8 cellular contexts compared by ENCODE assay signal in genomic region chr6:31701666-31702420, GRCh38. TPM values are rescaled to one million over a fixed set of nuclear protein-coding genes. Genes with fewer than 3 reads are reported as not detected.
DNase-seq lines count a peak whose midpoint lies in the region; ATAC-seq lines count a peak whose summit lies in the region.

No MANE protein-coding gene starts in this region.

- no peaks in the 10 kb centered on the region for H3K9me3 Mint-ChIP-seq in naive thymus-derived CD8-positive, alpha-beta T cell

- no peaks in the 10 kb centered on the region for H3K9me3 ChIP-seq in endocrine pancreas (ENCODE audit: control insufficient read depth, low read length)

- H3K4me1 ChIP-seq in endocrine pancreas (ENCODE audit: control insufficient read depth, insufficient read depth, low read length): peaks cover 13% of the 10 kb centered on the region

- no peaks in the 10 kb centered on the region for H3K36me3 ChIP-seq in endocrine pancreas (ENCODE audit: control insufficient read depth, insufficient read depth, low read length)

- no peaks in the 10 kb centered on the region for H3K27me3 ChIP-seq in endocrine pancreas (ENCODE audit: control insufficient read depth, insufficient read depth, low read length)

- no peaks in the 10 kb centered on the region for H3K27me3 Mint-ChIP-seq in naive thymus-derived CD8-positive, alpha-beta T cell

- H3K36me3 Mint-ChIP-seq in naive thymus-derived CD8-positive, alpha-beta T cell: peaks cover 0 to 38% (median 3%) of the 10 kb centered on the region in 3 donors

- H3K4me1 Mint-ChIP-seq in naive thymus-derived CD8-positive, alpha-beta T cell: peaks cover 24 to 50% (median 40%) of the 10 kb centered on the region in 4 donors

- POLR2A ChIA-PET in naive thymus-derived CD8-positive, alpha-beta T cell (lab: Charles Lee): interaction anchor here (1.2 to 2.4 kb wide), 8 partner anchors 28 to 270 kb away, joined by 3 to 22 read pairs (median 10); partner anchors contain the start of genes BAG6, CSNK2B, DDAH2 and DXO

- no peak for ATAC-seq in naive thymus-derived CD8-positive, alpha-beta T cell
- ATAC-seq in GM21723 (IDR thresholded peaks at IDR 0.05; ENCODE audit: unreplicated experiment): no peak
- no peak for ATAC-seq in HG02610 (IDR thresholded peaks at IDR 0.05; ENCODE audit: unreplicated experiment)

- peak overlapping the region; percentile 91 to 99 (median 96) for H3K27ac Mint-ChIP-seq in naive thymus-derived CD8-positive, alpha-beta T cell

- H3K4me3 ChIP-seq in endocrine pancreas (ENCODE audit: control insufficient read depth, insufficient read depth, low read length): peak overlapping the region; percentile 87

- peak overlapping the region; percentile 95 to 100 (median 98) for H3K4me3 Mint-ChIP-seq in naive thymus-derived CD8-positive, alpha-beta T cell

- DNase-seq in DMS153 (lab: John Stamatoyannopoulos, UW) (peak; percentile 5), DMS153 treated with DMSO at 0.1 percent for 48 hours (lab: John Stamatoyannopoulos, UW; ENCODE audit: unreplicated experiment) (no peak), OCI-M1 (lab: John Stamatoyannopoulos, UW) (peak; percentile 68), NOMO-1 (lab: John Stamatoyannopoulos, UW; ENCODE audit: unreplicated experiment in 2 of 2) (no peak)
- DNase-seq in naive thymus-derived CD8-positive, alpha-beta T cell: no peak

- H3K9ac ChIP-seq in endocrine pancreas (ENCODE audit: control insufficient read depth, insufficient read depth, low read length): peak overlapping the region; percentile 98

RNA-seq across cellular contexts. Expression of gene ABHD16A, which starts 1.3 kb away (rescaled TPM):
- 10 to 100 TPM; 58.4 to 59.9 TPM for total RNA-seq in naive thymus-derived CD8-positive, alpha-beta T cell
- polyA plus RNA-seq in naive thymus-derived CD8-positive, alpha-beta T cell: 10 to 100 TPM; 26.9 to 35.5 (median 34.1) TPM

RNA-seq across cellular contexts. Expression of gene LY6G6F, which starts 4.8 kb away (rescaled TPM):
- total RNA-seq in naive thymus-derived CD8-positive, alpha-beta T cell: not detected
- polyA plus RNA-seq in naive thymus-derived CD8-positive, alpha-beta T cell: not detected

RNA-seq across cellular contexts. Expression of gene LY6G6D, which starts 13.3 kb away (rescaled TPM):
- not detected for total RNA-seq in naive thymus-derived CD8-positive, alpha-beta T cell
- polyA plus RNA-seq in naive thymus-derived CD8-positive, alpha-beta T cell: not detected

RNA-seq across cellular contexts. Expression of gene LY6G6C, which starts 19.7 kb away (rescaled TPM):
- not detected for total RNA-seq in naive thymus-derived CD8-positive, alpha-beta T cell
- polyA plus RNA-seq in naive thymus-derived CD8-positive, alpha-beta T cell: not detected

RNA-seq across cellular contexts. Expression of gene LY6G5C, which starts 21.0 kb away (rescaled TPM):
- total RNA-seq in naive thymus-derived CD8-positive, alpha-beta T cell: 1 to 10 TPM; 4.4 to 5.5 TPM
- polyA plus RNA-seq in naive thymus-derived CD8-positive, alpha-beta T cell: 1 to 10 TPM; 4.6 to 7.9 (median 7.6) TPM

Comparison
In these comparisons a context has a peak if more than half of its experiments do, and no peak if none do; other contexts are left out.
1. DNase-seq: peak in DMS153 (single experiment) and OCI-M1 (single experiment); none in DMS153 treated with DMSO at 0.1 percent for 48 hours (single experiment), naive thymus-derived CD8-positive, alpha-beta T cell (0 of 10) and NOMO-1 (0 of 2).